10 cellular contexts compared by ENCODE assay signal in genomic region chr2:61116302-61116701, GRCh38.
"Had no signal": no experiment of that assay in that cellular context is flagged by ENCODE, and none has a peak within 500 bp of the region (broad histone marks: within the 10 kb centered on the region; RNA-seq: fewer than 3 reads in every experiment).

No MANE protein-coding gene starts in this region.

- H3K4me3 Mint-ChIP-seq: GM23338, H9, HFFc6 had no signal

- H3K4me3 ChIP-seq: GM23248, GM23338, HAP-1 had no signal

- FAIRE-seq: H1 had no signal

- H3K4me1 Mint-ChIP-seq: GM23338 had no signal

- H3K36me3 ChIP-seq: HAP-1 had no signal

- H3K27ac ChIP-seq: GM23248 had no signal

- DNase-seq: GM23248, GOT3, H7, H9, HCEC 1CT, HFFc6 had no signal

- H3K27ac Mint-ChIP-seq: GM23338, H9, HFFc6 had no signal

- ATAC-seq: GM23338, HCT116 had no signal

- H3K9me3 Mint-ChIP-seq: HFFc6 had no signal
